In the genomic region with DNA sequence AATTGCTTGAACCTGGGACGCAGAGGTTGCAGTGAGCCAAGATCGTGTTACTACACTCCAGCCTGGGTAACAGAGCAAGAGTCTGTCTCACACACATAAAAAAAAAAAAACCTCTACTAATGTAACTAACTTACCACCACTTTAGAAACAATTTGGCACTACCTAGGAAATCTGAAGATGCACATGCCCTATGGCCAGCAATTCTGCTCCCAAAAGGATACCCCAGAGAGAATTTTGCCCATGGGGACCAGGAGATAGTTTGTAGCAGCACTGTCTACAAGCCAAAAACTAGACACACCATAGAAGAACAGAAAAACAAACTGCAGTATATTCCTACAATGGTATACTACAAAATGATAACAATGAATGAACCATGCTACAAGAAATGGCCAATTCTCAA, we compare ENCODE assay signal across 28 cellular contexts.
"Had no signal": no experiment of that assay in that cellular context is flagged by ENCODE, and none has a peak within 500 bp of the region (broad histone marks: within the 10 kb centered on the region; RNA-seq: fewer than 3 reads in every experiment).

No MANE protein-coding gene starts in this region.

- H3K27me3 ChIP-seq: stomach, suprapubic skin, testis, thyroid gland, tibial artery, tibial nerve, transverse colon, upper lobe of left lung, upper lobe of right lung, uterus, vagina had no signal

- H3K4me1 ChIP-seq: suprapubic skin, thyroid gland, upper lobe of left lung, upper lobe of right lung, uterus, vagina had no signal

- H3K27ac Mint-ChIP-seq: stimulated activated effector memory CD8-positive, alpha-beta T cell treated with anti-CD3 and anti-CD28 coated beads, Interleukin-12 subunit alpha, Interleukin-12 subunit beta, amount 100 ng/mL, for 72 hours; stimulated activated memory B cell treated with anti-CD40 and anti-IgM and Interleukin-4, amounts not matched to agents 10 μg/mL and 1 μg/mL and 100 μg/mL, for 72 hours; stimulated activated naive B cell treated with anti-CD40 and anti-IgM and Interleukin-4, amounts not matched to agents 10 μg/mL and 1 μg/mL and 100 μg/mL, for 72 hours; stimulated activated naive CD8-positive, alpha-beta T cell treated with anti-CD3 and anti-CD28 coated beads, Interleukin-15, amount 100 ng/mL, for 72 hours; stimulated activated naive CD8-positive, alpha-beta T cell treated with anti-CD3 and anti-CD28 coated beads, Interleukin-15, Interleukin-2, amounts not matched to agents 100 ng/mL and 50 ng/mL, for 24 hours; type B pancreatic cell had no signal

- H3K9me3 Mint-ChIP-seq: stimulated activated effector memory CD8-positive, alpha-beta T cell treated with anti-CD3 and anti-CD28 coated beads, Interleukin-12 subunit alpha, Interleukin-12 subunit beta, amount 100 ng/mL, for 72 hours; stimulated activated memory B cell treated with anti-CD40 and anti-IgM and Interleukin-4, amounts not matched to agents 10 μg/mL and 1 μg/mL and 100 μg/mL, for 72 hours; stimulated activated naive B cell treated with anti-CD40 and anti-IgM and Interleukin-4, amounts not matched to agents 10 μg/mL and 1 μg/mL and 100 μg/mL, for 72 hours; stimulated activated naive CD8-positive, alpha-beta T cell treated with anti-CD3 and anti-CD28 coated beads, Interleukin-15, amount 100 ng/mL, for 72 hours; stimulated activated naive CD8-positive, alpha-beta T cell treated with anti-CD3 and anti-CD28 coated beads, Interleukin-15, Interleukin-2, amounts not matched to agents 100 ng/mL and 50 ng/mL, for 24 hours; type B pancreatic cell had no signal

- H3K27me3 Mint-ChIP-seq: stimulated activated memory B cell treated with anti-CD40 and anti-IgM and Interleukin-4, amounts not matched to agents 10 μg/mL and 1 μg/mL and 100 μg/mL, for 72 hours; stimulated activated naive B cell treated with anti-CD40 and anti-IgM and Interleukin-4, amounts not matched to agents 10 μg/mL and 1 μg/mL and 100 μg/mL, for 72 hours; stimulated activated naive CD8-positive, alpha-beta T cell treated with anti-CD3 and anti-CD28 coated beads, Interleukin-15, amount 100 ng/mL, for 72 hours; stimulated activated naive CD8-positive, alpha-beta T cell treated with anti-CD3 and anti-CD28 coated beads, Interleukin-15, Interleukin-2, amounts not matched to agents 100 ng/mL and 50 ng/mL, for 24 hours; type B pancreatic cell had no signal

- ATAC-seq: stimulated activated effector memory CD8-positive, alpha-beta T cell treated with anti-CD3 and anti-CD28 coated beads, Interleukin-12 subunit alpha, Interleukin-12 subunit beta, amount 100 ng/mL, for 72 hours; stimulated activated memory B cell treated with anti-CD40 and anti-IgM and Interleukin-4, amounts not matched to agents 10 μg/mL and 1 μg/mL and 100 μg/mL, for 72 hours; stimulated activated naive B cell treated with anti-CD40 and anti-IgM and Interleukin-4, amounts not matched to agents 10 μg/mL and 1 μg/mL and 100 μg/mL, for 72 hours; stimulated activated naive CD8-positive, alpha-beta T cell treated with anti-CD3 and anti-CD28 coated beads, Interleukin-15, amount 100 ng/mL, for 72 hours; stimulated activated naive CD8-positive, alpha-beta T cell treated with anti-CD3 and anti-CD28 coated beads, Interleukin-15, Interleukin-2, amounts not matched to agents 100 U/mL and 50 U/mL, for 24 hours; upper lobe of right lung had no signal

- H3K9me3 ChIP-seq: stomach, suprapubic skin, testis, thoracic aorta, thyroid gland, tibial artery, tibial nerve, transverse colon, upper lobe of left lung, upper lobe of right lung, uterus, vagina had no signal

- H3K27ac ChIP-seq: stomach, suprapubic skin, testis, thoracic aorta, thyroid gland, tibial artery, tibial nerve, transverse colon, upper lobe of left lung, upper lobe of right lung, uterus, vagina had no signal

- DNase-seq: stimulated activated CD4-positive, alpha-beta T cell treated with anti-CD3 and anti-CD28 coated beads, Interleukin-2, amount 100 ng/mL, for 48 hours; stimulated activated CD4-positive, alpha-beta T cell treated with anti-CD3 and anti-CD28 coated beads, Interleukin-4, amount 100 ng/mL, for 1 hour; stimulated activated CD4-positive, alpha-beta T cell treated with anti-CD3 and anti-CD28 coated beads, Interleukin-4, amount 100 ng/mL, for 24 hours; stimulated activated CD4-positive, alpha-beta T cell treated with anti-CD3 and anti-CD28 coated beads, Interleukin-4, amount 100 ng/mL, for 4 hours; stimulated activated CD8-positive, alpha-beta memory T cell treated with anti-CD3 and anti-CD28 coated beads, Interleukin-4, amount 100 ng/mL, for 48 hours; stimulated activated naive B cell treated with anti-CD40 and anti-IgM and Interleukin-4, amounts not matched to agents 10 μg/mL and 1 μg/mL and 100 μg/mL, for 72 hours; stimulated activated naive CD4-positive, alpha-beta T cell; stimulated activated naive CD4-positive, alpha-beta T cell treated with Interleukin-2 at 50 U/mL for 16 hours; stimulated activated naive CD8-positive, alpha-beta T cell treated with anti-CD3 and anti-CD28 coated beads, Interleukin-15, amount 100 ng/mL, for 72 hours; stimulated activated naive CD8-positive, alpha-beta T cell treated with anti-CD3 and anti-CD28 coated beads, Interleukin-15, Interleukin-2, amounts not matched to agents 100 U/mL and 50 U/mL, for 24 hours; stomach; substantia nigra; testis; thyroid gland; tibial artery; transverse colon; trophoblast cell; upper lobe of left lung; upper lobe of right lung; uterus had no signal

- H3K4me3 ChIP-seq: stomach, suprapubic skin, testis, thoracic aorta, thyroid gland, tibial artery, tibial nerve, transverse colon, upper lobe of left lung, upper lobe of right lung, uterus, vagina had no signal

- H3K36me3 ChIP-seq: thoracic aorta, upper lobe of right lung, uterus had no signal

- H3K4me3 Mint-ChIP-seq: stimulated activated effector memory CD8-positive, alpha-beta T cell treated with anti-CD3 and anti-CD28 coated beads, Interleukin-12 subunit alpha, Interleukin-12 subunit beta, amount 100 ng/mL, for 72 hours; stimulated activated memory B cell treated with anti-CD40 and anti-IgM and Interleukin-4, amounts not matched to agents 10 μg/mL and 1 μg/mL and 100 μg/mL, for 72 hours; stimulated activated naive B cell treated with anti-CD40 and anti-IgM and Interleukin-4, amounts not matched to agents 10 μg/mL and 1 μg/mL and 100 μg/mL, for 72 hours; stimulated activated naive CD8-positive, alpha-beta T cell treated with anti-CD3 and anti-CD28 coated beads, Interleukin-15, amount 100 ng/mL, for 72 hours; stimulated activated naive CD8-positive, alpha-beta T cell treated with anti-CD3 and anti-CD28 coated beads, Interleukin-15, Interleukin-2, amounts not matched to agents 100 ng/mL and 50 ng/mL, for 24 hours; type B pancreatic cell had no signal

- H3K4me1 Mint-ChIP-seq: stimulated activated memory B cell treated with anti-CD40 and anti-IgM and Interleukin-4, amounts not matched to agents 10 μg/mL and 1 μg/mL and 100 μg/mL, for 72 hours; stimulated activated naive B cell treated with anti-CD40 and anti-IgM and Interleukin-4, amounts not matched to agents 10 μg/mL and 1 μg/mL and 100 μg/mL, for 72 hours had no signal
